ENCODE assay signal across 12 cellular contexts in the genomic region with DNA sequence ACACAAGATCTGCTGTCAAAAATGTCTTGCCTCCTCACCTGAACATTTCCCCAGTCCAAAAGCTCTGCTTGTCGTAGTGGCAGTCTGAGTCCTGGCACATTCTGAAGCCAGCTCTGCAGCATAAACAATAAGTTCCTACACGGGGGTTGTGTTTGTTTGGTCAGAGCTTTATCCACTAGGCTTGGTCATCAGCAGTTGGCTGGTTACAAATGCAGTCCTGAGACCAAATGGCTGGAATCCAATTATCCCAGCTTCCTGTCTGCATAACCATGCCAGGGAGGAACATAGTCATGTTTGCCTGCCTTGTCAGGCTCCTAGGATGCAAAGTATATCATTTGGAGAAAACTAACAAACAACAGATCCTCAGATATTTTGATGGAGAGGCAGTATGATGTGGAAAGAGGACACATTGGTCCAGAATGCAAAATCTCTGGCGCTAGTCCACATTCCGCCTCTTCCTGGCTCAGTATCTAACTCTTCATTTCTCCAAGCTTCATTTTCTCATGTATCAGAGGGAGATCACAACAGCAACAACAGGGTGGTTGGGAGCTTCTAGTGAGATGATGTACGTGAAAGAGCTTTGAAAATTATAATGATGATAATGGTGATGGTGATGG.
DNase-seq lines count a peak whose midpoint lies in the region; TF ChIP-seq lines count a peak whose summit lies in the region.
"Had no signal": no experiment of that assay in that cellular context is flagged by ENCODE, and none has a peak within 500 bp of the region (broad histone marks: within the 10 kb centered on the region; RNA-seq: fewer than 3 reads in every experiment).

No MANE protein-coding gene starts in this region.

- H3K9me3 ChIP-seq in stomach, result no peaks in the 10 kb centered on the region

- no peaks in the 10 kb centered on the region for H3K36me3 Mint-ChIP-seq in brain

- H3K4me1 ChIP-seq in stomach, result peaks cover 5 to 14% (median 9%) of the 10 kb centered on the region in 4 donors

- no peak for TF ChIP-seq POLR2A in stomach (IDR thresholded peaks at IDR 0.05)

- H3K4me3 Mint-ChIP-seq in brain, result peak overlapping the region in 1 of 5 experiments; percentile 46
- H3K4me3 Mint-ChIP-seq: activated T-helper 1 cell treated with anti-CD3 and anti-CD28 coated beads, Interleukin-12 subunit alpha, Interleukin-12 subunit beta, Interleukin-2, Interleukin-4 antibody, amounts not matched to agents 30 ng/mL and 10 ng/mL and 1 ng/mL, durations not matched to agents 14 hours and 24 hours and 36 hours had no signal

- H3K27ac ChIP-seq in stomach, result peak overlapping the region; percentile 8 to 51 (median 34)

- in situ Hi-C loops in KBM-7 (cut with MboI; ENCODE audit: low pct_unique_long_range_greater_than_20kb, low sequenced_read_pairs), result no loop called here

- peaks cover 4% of the 10 kb centered on the region for H3K4me1 Mint-ChIP-seq in brain

- TF ChIP-seq CTCF in LNCaP clone FGC (IDR thresholded peaks at IDR 0.05; ENCODE audit: control insufficient read depth, extremely low read depth, insufficient read depth) (no peak), brain (conservative IDR thresholded peaks at IDR 0.05) (no peak), stomach (IDR thresholded peaks at IDR 0.05) (no peak)

- H3K27me3 Mint-ChIP-seq in brain, result peaks cover 4% of the 10 kb centered on the region

- H3K4me3 ChIP-seq in LNCaP clone FGC (ENCODE audit: low read depth, low read length) (no peak overlapping the region), stomach (no peak overlapping the region)

- peak; percentile 77 for DNase-seq in LNCaP clone FGC (ENCODE audit: low read depth)
- DNase-seq in inferior parietal cortex (ENCODE audit: extremely low spot score), result peak; percentile 74
- no peak for DNase-seq in stomach
- DNase-seq in KBM-7, result no peak
- no peak for DNase-seq in iPS-NIHi7 (ENCODE audit: extremely low spot score)
- no peak for DNase-seq in NCI-H2107 (lab: John Stamatoyannopoulos, UW)
- DNase-seq in activated gamma-delta T cell treated with Interleukin-2 at 50 U/mL for 16 hours, result no peak
- DNase-seq: NCI-H1694 treated with DMSO at 0.1 percent for 48 hours; retina; stimulated activated naive CD4-positive, alpha-beta T cell had no signal

- peak overlapping the region in 3 of 5 experiments; percentile 3 to 67 (median 43) for H3K27ac Mint-ChIP-seq in brain
- H3K27ac Mint-ChIP-seq: activated T-helper 1 cell treated with anti-CD3 and anti-CD28 coated beads, Interleukin-12 subunit alpha, Interleukin-12 subunit beta, Interleukin-2, Interleukin-4 antibody, amounts not matched to agents 30 ng/mL and 10 ng/mL and 1 ng/mL, durations not matched to agents 14 hours and 24 hours and 36 hours had no signal

- WGBS in stomach, 5 donors, result 43 to 55% (median 54%) methylated on average over 5 of the region's 5 CpGs

- no peaks in the 10 kb centered on the region for H3K27me3 ChIP-seq in stomach

- intact Hi-C loops in stomach (cut with DNase I; ENCODE audit: low total_unique reads), result no loop called here

- H3K36me3 ChIP-seq in stomach, result no peaks in the 10 kb centered on the region

- no peaks in the 10 kb centered on the region for H3K9me3 Mint-ChIP-seq in brain
- H3K9me3 Mint-ChIP-seq: activated T-helper 1 cell treated with anti-CD3 and anti-CD28 coated beads, Interleukin-12 subunit alpha, Interleukin-12 subunit beta, Interleukin-2, Interleukin-4 antibody, amounts not matched to agents 30 ng/mL and 10 ng/mL and 1 ng/mL, durations not matched to agents 14 hours and 24 hours and 36 hours had no signal

- no peak for TF ChIP-seq EP300 in stomach (IDR thresholded peaks at IDR 0.05)

Comparison
In these comparisons a context has a peak if more than half of its experiments do, and no peak if none do; other contexts are left out.
1. DNase-seq: peak in LNCaP clone FGC (single experiment) and inferior parietal cortex (single experiment); none in stomach (single experiment), KBM-7 (single experiment), iPS-NIHi7 (single experiment), NCI-H2107 (single experiment) and activated gamma-delta T cell treated with Interleukin-2 at 50 U/mL for 16 hours (single experiment).